16 cellular contexts compared by ENCODE assay signal in genomic region chr2:212922701-212923100, GRCh38.
"Had no signal": no experiment of that assay in that cellular context is flagged by ENCODE, and none has a peak within 500 bp of the region (broad histone marks: within the 10 kb centered on the region; RNA-seq: fewer than 3 reads in every experiment).

No MANE protein-coding gene starts in this region.

- H3K9me3 ChIP-seq: psoas muscle, testis had no signal

- DNase-seq: effector memory CD4-positive, alpha-beta T cell; esophagus squamous epithelium; heart left ventricle; hippocampal formation; naive thymus-derived CD4-positive, alpha-beta T cell; nephron progenitor cell; psoas muscle; retina; right lobe of liver; stimulated activated CD4-positive, alpha-beta T cell treated with anti-CD3 and anti-CD28 coated beads, Interleukin-2, amount 100 ng/mL, for 24 hours; stimulated activated CD4-positive, alpha-beta T cell treated with anti-CD3 and anti-CD28 coated beads, Interleukin-4, amount 100 ng/mL, for 4 hours; stimulated activated naive B cell treated with anti-CD40 and anti-IgM and Interleukin-4, amounts not matched to agents 10 μg/mL and 1 μg/mL and 100 μg/mL, for 72 hours; stimulated activated naive CD8-positive, alpha-beta T cell treated with anti-CD3 and anti-CD28 coated beads, Interleukin-15, amount 100 ng/mL, for 72 hours; testis had no signal

- H3K4me1 ChIP-seq: heart left ventricle, psoas muscle, testis had no signal

- H3K27ac ChIP-seq: heart left ventricle, psoas muscle, right lobe of liver, skin epidermis, testis, tibial nerve had no signal

- H3K4me3 ChIP-seq: esophagus squamous epithelium, heart left ventricle, psoas muscle, right lobe of liver, skin epidermis, testis, tibial nerve had no signal

- H3K36me3 ChIP-seq: esophagus squamous epithelium, heart left ventricle, right lobe of liver, tibial nerve had no signal

- ATAC-seq: heart left ventricle; naive thymus-derived CD4-positive, alpha-beta T cell; psoas muscle; stimulated activated naive B cell treated with anti-CD40 and anti-IgM and Interleukin-4, amounts not matched to agents 10 μg/mL and 1 μg/mL and 100 μg/mL, for 72 hours; stimulated activated naive CD8-positive, alpha-beta T cell treated with anti-CD3 and anti-CD28 coated beads, Interleukin-15, amount 100 ng/mL, for 72 hours had no signal

- H3K27me3 ChIP-seq: esophagus squamous epithelium, heart left ventricle, right lobe of liver, testis, tibial nerve had no signal
